In the genomic region with DNA sequence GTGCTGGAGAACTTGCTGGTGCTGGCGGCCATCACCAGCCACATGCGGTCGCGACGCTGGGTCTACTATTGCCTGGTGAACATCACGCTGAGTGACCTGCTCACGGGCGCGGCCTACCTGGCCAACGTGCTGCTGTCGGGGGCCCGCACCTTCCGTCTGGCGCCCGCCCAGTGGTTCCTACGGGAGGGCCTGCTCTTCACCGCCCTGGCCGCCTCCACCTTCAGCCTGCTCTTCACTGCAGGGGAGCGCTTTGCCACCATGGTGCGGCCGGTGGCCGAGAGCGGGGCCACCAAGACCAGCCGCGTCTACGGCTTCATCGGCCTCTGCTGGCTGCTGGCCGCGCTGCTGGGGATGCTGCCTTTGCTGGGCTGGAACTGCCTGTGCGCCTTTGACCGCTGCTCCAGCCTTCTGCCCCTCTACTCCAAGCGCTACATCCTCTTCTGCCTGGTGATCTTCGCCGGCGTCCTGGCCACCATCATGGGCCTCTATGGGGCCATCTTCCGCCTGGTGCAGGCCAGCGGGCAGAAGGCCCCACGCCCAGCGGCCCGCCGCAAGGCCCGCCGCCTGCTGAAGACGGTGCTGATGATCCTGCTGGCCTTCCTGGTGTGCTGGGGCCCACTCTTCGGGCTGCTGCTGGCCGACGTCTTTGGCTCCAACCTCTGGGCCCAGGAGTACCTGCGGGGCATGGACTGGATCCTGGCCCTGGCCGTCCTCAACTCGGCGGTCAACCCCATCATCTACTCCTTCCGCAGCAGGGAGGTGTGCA, we compare ENCODE assay signal across 9 cellular contexts.
DNase-seq lines count a peak whose midpoint lies in the region; ATAC-seq and TF ChIP-seq lines count a peak whose summit lies in the region.
"Had no signal": no experiment of that assay in that cellular context is flagged by ENCODE, and none has a peak within 500 bp of the region (broad histone marks: within the 10 kb centered on the region; RNA-seq: fewer than 3 reads in every experiment).

No MANE protein-coding gene starts in this region.

- no peaks in the 10 kb centered on the region for H3K36me3 ChIP-seq in HAP-1 (replicated peaks)
- H3K36me3 ChIP-seq: adrenal gland had no signal

- peaks cover 61% of the 10 kb centered on the region for H3K36me3 Mint-ChIP-seq in effector memory CD8-positive, alpha-beta T cell (ENCODE audit: insufficient read depth)

- H3K9me3 ChIP-seq in HAP-1: no peaks in the 10 kb centered on the region
- H3K9me3 ChIP-seq: adrenal gland had no signal

- no peaks in the 10 kb centered on the region for H3K27me3 ChIP-seq in HAP-1 (ENCODE audit: low read depth)
- H3K27me3 ChIP-seq: adrenal gland had no signal

- peak overlapping the region; percentile 89 to 98 for H3K4me3 Mint-ChIP-seq in effector memory CD8-positive, alpha-beta T cell

- H3K9me3 Mint-ChIP-seq in effector memory CD8-positive, alpha-beta T cell: no peaks in the 10 kb centered on the region

- peaks cover 40% of the 10 kb centered on the region in 2 donors for H3K4me1 Mint-ChIP-seq in effector memory CD8-positive, alpha-beta T cell (ENCODE audit: low read depth in 2 of 2)

- DNase-seq in NB4 (ENCODE audit: low read depth) (peak; percentile 56), HAP-1 (ENCODE audit: low spot score in 2 of 2) (no peak), NCI-H187 (lab: John Stamatoyannopoulos, UW) (no peak)
- peak in 1 of 3 experiments; percentile 19 for DNase-seq in effector memory CD8-positive, alpha-beta T cell
- DNase-seq in stimulated activated naive CD8-positive, alpha-beta T cell treated with anti-CD3 and anti-CD28 coated beads, Interleukin-15, Interleukin-2, amounts not matched to agents 100 U/mL and 50 U/mL, for 24 hours: peak; percentile 49
- DNase-seq: NCI-H510A had no signal

- no peaks in the 10 kb centered on the region for H3K27me3 Mint-ChIP-seq in effector memory CD8-positive, alpha-beta T cell

- H3K4me3 ChIP-seq in NB4 (ENCODE audit: low read depth, low read length) (peak overlapping the region; percentile 81), HAP-1 (no peak overlapping the region)
- H3K4me3 ChIP-seq: adrenal gland had no signal

- peak overlapping the region; percentile 96 to 98 for H3K27ac Mint-ChIP-seq in effector memory CD8-positive, alpha-beta T cell

- ATAC-seq in GM19324 (IDR thresholded peaks at IDR 0.05; ENCODE audit: low FRiP score, unreplicated experiment) (peak; percentile 19), GM21576 (IDR thresholded peaks at IDR 0.05; ENCODE audit: unreplicated experiment) (no peak)
- ATAC-seq in effector memory CD8-positive, alpha-beta T cell (replicated peaks): peak; percentile 29
- peak; percentile 9 for ATAC-seq in stimulated activated naive CD8-positive, alpha-beta T cell treated with anti-CD3 and anti-CD28 coated beads, Interleukin-15, Interleukin-2, amounts not matched to agents 100 U/mL and 50 U/mL, for 24 hours

- no peak for TF ChIP-seq POLR2A in NB4 (IDR thresholded peaks at IDR 0.05; ENCODE audit: extremely low read depth, insufficient read length)

- no peaks in the 10 kb centered on the region for H3K4me1 ChIP-seq in HAP-1
- H3K4me1 ChIP-seq: adrenal gland had no signal

- in situ Hi-C loops in HAP-1 (cut with MboI; ENCODE audit: low sequenced_read_pairs): no loop called here

- TF ChIP-seq CTCF in NB4 (IDR thresholded peaks at IDR 0.05; ENCODE audit: low read depth, low read length): no peak

Comparison
In these comparisons a context has a peak if more than half of its experiments do, and no peak if none do; other contexts are left out.
1. DNase-seq: peak in NB4 (single experiment) and stimulated activated naive CD8-positive, alpha-beta T cell treated with anti-CD3 and anti-CD28 coated beads, Interleukin-15, Interleukin-2, amounts not matched to agents 100 U/mL and 50 U/mL, for 24 hours (single experiment); none in HAP-1 (0 of 2) and NCI-H187 (0 of 2).